ENCODE assay signal across 8 cellular contexts in genomic region chr2:70300771-70301343, GRCh38. TPM values are rescaled to one million over a fixed set of nuclear protein-coding genes. Genes with fewer than 3 reads are reported as not detected.
A peak's percentile ranks its signal among the peaks of the same experiment; 100 is the strongest.
DNase-seq lines count a peak whose midpoint lies in the region; ATAC-seq and TF ChIP-seq lines count a peak whose summit lies in the region.

No MANE protein-coding gene starts in this region.

- no peaks in the 10 kb centered on the region for H3K9me3 ChIP-seq in BLaER1
- H3K9me3 ChIP-seq in HUES48 (ENCODE audit: control insufficient read depth, insufficient read depth, low read length): no peaks in the 10 kb centered on the region
- H3K9me3 ChIP-seq in mammary epithelial cell (replicated peaks; ENCODE audit: insufficient read depth, low read length): no peaks in the 10 kb centered on the region
- no peaks in the 10 kb centered on the region for H3K9me3 ChIP-seq in muscle layer of duodenum (ENCODE audit: control insufficient read depth in 1 of 2, low read length in 2 of 2)

- H3K9ac ChIP-seq in BLaER1 (peak overlapping the region; percentile 96), HUES48 (ENCODE audit: low read depth, low read length) (peak overlapping the region; percentile 97), mammary epithelial cell (ENCODE audit: insufficient read depth, low read length) (peak overlapping the region; percentile 80)

- H3K79me2 ChIP-seq in mammary epithelial cell (ENCODE audit: insufficient read depth, low read length): peaks cover 20% of the 10 kb centered on the region

- H3K27ac ChIP-seq in BLaER1 (peak overlapping the region; percentile 95), HUES48 (ENCODE audit: low read depth, low read length) (peak overlapping the region; percentile 90), mammary epithelial cell (ENCODE audit: insufficient read depth, low read depth, low read length) (peak overlapping the region; percentile 58), muscle layer of duodenum (ENCODE audit: low read length) (peak overlapping the region; percentile 74)

- peaks cover 25% of the 10 kb centered on the region for H3K4me1 ChIP-seq in BLaER1
- peaks cover 6% of the 10 kb centered on the region for H3K4me1 ChIP-seq in HUES48 (ENCODE audit: control insufficient read depth, insufficient read depth, low read length)
- peaks cover 9% of the 10 kb centered on the region for H3K4me1 ChIP-seq in mammary epithelial cell (ENCODE audit: insufficient read depth, low read length)
- H3K4me1 ChIP-seq in muscle layer of duodenum (ENCODE audit: control insufficient read depth in 1 of 2, insufficient read depth in 2 of 2, low read length in 2 of 2): peaks cover 3 to 10% of the 10 kb centered on the region in 2 donors

- WGBS in mammary epithelial cell (ENCODE audit: low coverage, missing lambda C conversion rate): 68% methylated on average over 10 of the region's 10 CpGs

- peaks cover 49% of the 10 kb centered on the region for H3K36me3 ChIP-seq in BLaER1
- H3K36me3 ChIP-seq in HUES48 (ENCODE audit: control insufficient read depth, insufficient read depth, low read length): peaks cover 40% of the 10 kb centered on the region
- peaks cover 9% of the 10 kb centered on the region for H3K36me3 ChIP-seq in mammary epithelial cell (ENCODE audit: insufficient read depth, low read length)
- H3K36me3 ChIP-seq in muscle layer of duodenum (ENCODE audit: control insufficient read depth in 1 of 2, insufficient read depth in 2 of 2, low read length in 2 of 2): peaks cover 10 to 25% of the 10 kb centered on the region in 2 donors

- DNase-seq in mammary epithelial cell (no peak), germinal center (ENCODE audit: low spot score) (no peak), islet precursor cell (no peak), NCI-H1417 (lab: John Stamatoyannopoulos, UW) (no peak)

- peak overlapping the region; percentile 98 for H2AFZ ChIP-seq in mammary epithelial cell (ENCODE audit: low read depth, low read length)

- peak overlapping the region; percentile 98 for H3K4me3 ChIP-seq in BLaER1
- peak overlapping the region; percentile 91 for H3K4me3 ChIP-seq in HUES48 (ENCODE audit: low read depth, low read length)
- H3K4me3 ChIP-seq in mammary epithelial cell (replicated peaks in 1 of 3; ENCODE audit: insufficient read depth in 1 of 3, low read depth in 2 of 3, low read length in 3 of 3): peak overlapping the region; percentile 72 to 87 (median 83)
- peak overlapping the region; percentile 76 to 92 for H3K4me3 ChIP-seq in muscle layer of duodenum (ENCODE audit: low read depth in 1 of 2, low read length in 2 of 2)

- no peak for TF ChIP-seq CTCF in mammary epithelial cell (conservative IDR thresholded peaks at IDR 0.05 in 1 of 2, IDR thresholded peaks at IDR 0.05 in 1 of 2; ENCODE audit: extremely low read depth in 1 of 2, insufficient read depth in 1 of 2, low read depth in 1 of 2, low read length in 2 of 2)

- ATAC-seq in HG03095 (IDR thresholded peaks at IDR 0.05; ENCODE audit: unreplicated experiment): no peak

- BruUV-seq in mammary epithelial cell (replicated peaks; lab: Mats Ljungman, UMichigan): no TSS peak

- H3K27me3 ChIP-seq in BLaER1: no peaks in the 10 kb centered on the region
- no peaks in the 10 kb centered on the region for H3K27me3 ChIP-seq in HUES48 (ENCODE audit: control insufficient read depth, insufficient read depth, low read length)
- no peaks in the 10 kb centered on the region for H3K27me3 ChIP-seq in mammary epithelial cell (ENCODE audit: insufficient read depth, low read length)
- no peaks in the 10 kb centered on the region for H3K27me3 ChIP-seq in muscle layer of duodenum (ENCODE audit: low read depth, low read length)

- in situ Hi-C loops in mammary epithelial cell (cut with MboI; ENCODE audit: low sequenced_read_pairs in 2 of 2): loop anchor here (10.0 to 25.0 kb wide), 3 partner anchors 344 to 636 kb away; partner anchors contain the start of genes ATP6V1B1 (in 2 of the 2) and FIGLA (in 1 of the 2)

- H3K4me2 ChIP-seq in BLaER1: peak overlapping the region; percentile 92
- peak overlapping the region; percentile 96 for H3K4me2 ChIP-seq in mammary epithelial cell (ENCODE audit: insufficient read depth, low read depth, low read length)

- H4K20me1 ChIP-seq in BLaER1 (0 out of 2 replicates have a peak, but pooled peaks cover 4% of the 10 kb centered on the region), mammary epithelial cell (ENCODE audit: insufficient read depth, low read length) (no peaks in the 10 kb centered on the region)

- dilution Hi-C loops in mammary epithelial cell (cut with HindIII; ENCODE audit: low sequenced_read_pairs): loop anchor here (5.0 to 25.0 kb wide), 4 partner anchors 61 to 661 kb away; partner anchors contain the start of gene CD207

- CTCF ChIA-PET in mammary epithelial cell (lab: Charles Lee; ENCODE audit: low non-redundant PET): no interaction called here

- intact Hi-C loops in mammary epithelial cell (cut with micrococcal nuclease): loop anchor here (1.0 to 10.0 kb wide), 5 partner anchors 216 to 561 kb away; partner anchors contain the start of genes PCBP1 and TGFA

RNA-seq across cellular contexts. Expression of gene FAM136A, which starts 1.0 kb away (rescaled TPM):
- total RNA-seq in mammary epithelial cell: 10 to 100 TPM; 14.5 to 37.8 TPM
- polyA plus RNA-seq in mammary epithelial cell: 30.4 TPM
- 7.2 TPM for polyA minus RNA-seq in mammary epithelial cell

RNA-seq across cellular contexts. Expression of gene SNRPG, which starts 7.3 kb away (rescaled TPM):
- 100 to 1,000 TPM in 1 of 2 donors, 10 to 100 TPM in 1; 59.7 to 222 TPM for total RNA-seq in mammary epithelial cell
- polyA plus RNA-seq in mammary epithelial cell: 123 TPM
- polyA minus RNA-seq in mammary epithelial cell: 15.8 TPM

RNA-seq across cellular contexts. Expression of gene PCYOX1, which starts 42.9 kb away (rescaled TPM):
- 10 to 100 TPM; 50.3 to 61.3 TPM for total RNA-seq in mammary epithelial cell
- 27.9 TPM for polyA plus RNA-seq in mammary epithelial cell
- 33.5 TPM for polyA minus RNA-seq in mammary epithelial cell

RNA-seq across cellular contexts. Expression of gene TIA1, which starts 52.4 kb away (rescaled TPM):
- 10 to 100 TPM; 53.0 to 61.6 TPM for total RNA-seq in mammary epithelial cell
- 22.4 TPM for polyA plus RNA-seq in mammary epithelial cell
- polyA minus RNA-seq in mammary epithelial cell: 70.9 TPM
